In genomic region chr1:17236779-17237601, GRCh38 we compare ENCODE assay signal across 8 cellular contexts. TPM values are rescaled to one million over a fixed set of nuclear protein-coding genes. Genes with fewer than 3 reads are reported as not detected.
A peak's percentile ranks its signal among the peaks of the same experiment; 100 is the strongest.
DNase-seq lines count a peak whose midpoint lies in the region; ATAC-seq, FAIRE-seq and TF ChIP-seq lines count a peak whose summit lies in the region.

No MANE protein-coding gene starts in this region.

- TF ChIP-seq CTCF in DOHH2 (IDR thresholded peaks at IDR 0.05; ENCODE audit: low read depth, low read length, poor library complexity, severe bottlenecking) (peak; percentile 88), osteocyte (IDR thresholded peaks at IDR 0.05) (peak; percentile 95), tibial artery (IDR thresholded peaks at IDR 0.05) (peak; percentile 87 to 92)

- no peaks in the 10 kb centered on the region for H3K4me1 ChIP-seq in DOHH2 (ENCODE audit: control insufficient read depth, low read length)
- peaks cover 26% of the 10 kb centered on the region for H3K4me1 ChIP-seq in SJCRH30
- H3K4me1 ChIP-seq in tibial artery = peaks cover 0 to 6% (median 2%) of the 10 kb centered on the region in 4 donors

- peaks cover 4% of the 10 kb centered on the region; the same call in 1 of the 2 replicates for H4K20me1 ChIP-seq in DOHH2 (ENCODE audit: control insufficient read depth, insufficient read depth, low read depth, low read length)

- no peaks in the 10 kb centered on the region for H3K27me3 Mint-ChIP-seq in osteocyte (ENCODE audit: unreplicated experiment)

- peaks cover 9% of the 10 kb centered on the region; the same call in 1 of the 2 replicates for H3K27me3 ChIP-seq in DOHH2 (ENCODE audit: control insufficient read depth, low read length)
- H3K27me3 ChIP-seq in SJCRH30 = no peaks in the 10 kb centered on the region
- H3K27me3 ChIP-seq in tibial artery = peaks cover 0 to 5% of the 10 kb centered on the region in 2 donors

- no peaks in the 10 kb centered on the region for H3K36me3 Mint-ChIP-seq in osteocyte (ENCODE audit: unreplicated experiment)

- H3K27ac Mint-ChIP-seq in osteocyte (ENCODE audit: unreplicated experiment) = peak overlapping the region; percentile 65

- H3K36me3 ChIP-seq in DOHH2 (ENCODE audit: control insufficient read depth, low read length) (no peaks in the 10 kb centered on the region), SJCRH30 (no peaks in the 10 kb centered on the region), tibial artery (no peaks in the 10 kb centered on the region)

- H3K9me3 Mint-ChIP-seq in osteocyte (ENCODE audit: unreplicated experiment) = no peaks in the 10 kb centered on the region

- no peaks in the 10 kb centered on the region for H3F3A ChIP-seq in DOHH2 (ENCODE audit: control insufficient read depth, insufficient read depth)

- no peaks in the 10 kb centered on the region for H3K79me2 ChIP-seq in DOHH2 (ENCODE audit: control insufficient read depth, low read length)

- no peak overlapping the region for H3K4me2 ChIP-seq in DOHH2 (ENCODE audit: low read length)

- H3K27ac ChIP-seq in DOHH2 (ENCODE audit: low read depth, low read length) (no peak overlapping the region), SJCRH30 (no peak overlapping the region), tibial artery (no peak overlapping the region)

- H3K9me2 ChIP-seq in DOHH2 (replicated peaks; ENCODE audit: control insufficient read depth, low read length) = no peaks in the 10 kb centered on the region

- H3K9me3 ChIP-seq in DOHH2 (ENCODE audit: control insufficient read depth, insufficient read depth, low read length) (no peaks in the 10 kb centered on the region), SJCRH30 (replicated peaks) (no peaks in the 10 kb centered on the region), tibial artery (no peaks in the 10 kb centered on the region)

- DNase-seq in LoVo (ENCODE audit: low spot score) (peak; percentile 84), SJCRH30 (peak; percentile 91 to 96), frontal cortex (ENCODE audit: low spot score in 2 of 2) (peak; percentile 76 to 86), osteocyte (ENCODE audit: extremely low spot score, unreplicated experiment) (peak; percentile 95), tibial artery (peak; percentile 80 to 85)
- peak; percentile 94 for DNase-seq in activated effector memory CD4-positive, alpha-beta T cell treated with anti-CD3 and anti-CD28 coated beads, Interleukin-2, amount 50 U/mL, for 16 hours

- H3K4me3 ChIP-seq in DOHH2 (ENCODE audit: low read length) (no peak overlapping the region), SJCRH30 (no peak overlapping the region), tibial artery (no peak overlapping the region)

- FAIRE-seq in frontal cortex (lab: Jason Lieb, UNC) = no peak

- no peak for ATAC-seq in HG03432 (IDR thresholded peaks at IDR 0.05; ENCODE audit: unreplicated experiment)

- H3K4me1 Mint-ChIP-seq in osteocyte (ENCODE audit: unreplicated experiment) = peaks cover 80% of the 10 kb centered on the region

- intact Hi-C loops in tibial artery (cut with DNase I; ENCODE audit: low total_unique reads) = loop anchor here (5.0 kb wide), 1 partner anchor 180 kb away; no protein-coding TSS in a partner anchor

- H3K4me3 Mint-ChIP-seq in osteocyte (ENCODE audit: unreplicated experiment) = no peak overlapping the region

RNA-seq across cellular contexts. Expression of gene PADI3, which starts 11.9 kb away (rescaled TPM):
- 6.1 and 6.8 TPM in 2 replicates for total RNA-seq in SJCRH30 (2014; rRNA removed; shearing (Covaris generic))
- total RNA-seq in frontal cortex = not detected
- 0.39 and 0.73 TPM in 2 replicates for total RNA-seq in osteocyte

RNA-seq across cellular contexts. Expression of gene PADI1, which starts 32.1 kb away (rescaled TPM):
- 0.06 and 0.20 TPM in 2 replicates for total RNA-seq in SJCRH30 (2014; rRNA removed; shearing (Covaris generic))
- total RNA-seq in frontal cortex = not detected
- total RNA-seq in osteocyte = 1.2 and 1.7 TPM in 2 replicates
